Comparison of ENCODE assay signal across 9 cellular contexts in genomic region chr12:48979602-48980388, GRCh38. TPM values are rescaled to one million over a fixed set of nuclear protein-coding genes. Genes with fewer than 3 reads are reported as not detected.
DNase-seq lines count a peak whose midpoint lies in the region; ATAC-seq and TF ChIP-seq lines count a peak whose summit lies in the region.
"Had no signal": no experiment of that assay in that cellular context is flagged by ENCODE, and none has a peak within 500 bp of the region (broad histone marks: within the 10 kb centered on the region; RNA-seq: fewer than 3 reads in every experiment).

No MANE protein-coding gene starts in this region.

- H3K4me3 ChIP-seq in cardiac muscle cell, result peak overlapping the region; percentile 16
- no peak overlapping the region for H3K4me3 ChIP-seq in mesendoderm (ENCODE audit: low read length)

- no peak for TF ChIP-seq CTCF in cardiac muscle cell (IDR thresholded peaks at IDR 0.05; ENCODE audit: low read depth, low read length)
- no peak for TF ChIP-seq CTCF in type B pancreatic cell (conservative IDR thresholded peaks at IDR 0.05)

- peak overlapping the region; percentile 80 for H3K4me3 Mint-ChIP-seq in activated naive CD8-positive, alpha-beta T cell treated with anti-CD3 and anti-CD28 coated beads, Interleukin-2, amount 10 ng/mL, durations not matched to agents 7 days and 5 days
- H3K4me3 Mint-ChIP-seq in type B pancreatic cell, result peak overlapping the region; percentile 78

- no peaks in the 10 kb centered on the region for H3K9me3 ChIP-seq in cardiac muscle cell (ENCODE audit: low read depth)

- H2BK5ac ChIP-seq in mesendoderm (ENCODE audit: low read length), result no peak overlapping the region

- H3K9me3 Mint-ChIP-seq in activated naive CD8-positive, alpha-beta T cell treated with anti-CD3 and anti-CD28 coated beads, Interleukin-2, amount 10 ng/mL, durations not matched to agents 7 days and 5 days, result no peaks in the 10 kb centered on the region
- no peaks in the 10 kb centered on the region for H3K9me3 Mint-ChIP-seq in type B pancreatic cell

- H3K27me3 ChIP-seq in cardiac muscle cell (peaks cover 99% of the 10 kb centered on the region), mesendoderm (ENCODE audit: insufficient read depth, low read length, poor library complexity) (peaks cover 82% of the 10 kb centered on the region)

- no peaks in the 10 kb centered on the region for H3K79me1 ChIP-seq in mesendoderm (ENCODE audit: low read length)

- H3K4me1 ChIP-seq in cardiac muscle cell (ENCODE audit: low read depth) (peaks cover 10% of the 10 kb centered on the region), mesendoderm (ENCODE audit: control insufficient read depth, low read depth, low read length) (no peaks in the 10 kb centered on the region)

- H3K36me3 Mint-ChIP-seq in activated naive CD8-positive, alpha-beta T cell treated with anti-CD3 and anti-CD28 coated beads, Interleukin-2, amount 10 ng/mL, durations not matched to agents 7 days and 5 days, result no peaks in the 10 kb centered on the region
- no peaks in the 10 kb centered on the region for H3K36me3 Mint-ChIP-seq in type B pancreatic cell

- POLR2A ChIA-PET in activated naive CD8-positive, alpha-beta T cell treated with anti-CD3 and anti-CD28 coated beads, Interleukin-2, amount 10 ng/mL, durations not matched to agents 7 days and 5 days (lab: Charles Lee), result interaction anchor here (0.6 to 3.8 kb wide), 14 partner anchors 9 to 151 kb away, joined by 3 to 15 read pairs (median 5); partner anchors contain the start of genes ARF3, DDN, FKBP11 and RND1

- H3K18ac ChIP-seq in mesendoderm (ENCODE audit: low read length), result no peak overlapping the region

- H3K36me3 ChIP-seq in cardiac muscle cell (no peaks in the 10 kb centered on the region), mesendoderm (ENCODE audit: control insufficient read depth, insufficient read depth, low read length) (no peaks in the 10 kb centered on the region)

- H3K56ac ChIP-seq in mesendoderm (ENCODE audit: low read length), result peak overlapping the region; percentile 50

- peaks cover 76% of the 10 kb centered on the region for H3K27me3 Mint-ChIP-seq in activated naive CD8-positive, alpha-beta T cell treated with anti-CD3 and anti-CD28 coated beads, Interleukin-2, amount 10 ng/mL, durations not matched to agents 7 days and 5 days
- peaks cover 97% of the 10 kb centered on the region for H3K27me3 Mint-ChIP-seq in type B pancreatic cell

- H3K23ac ChIP-seq in mesendoderm (ENCODE audit: low read length), result peak overlapping the region; percentile 24

- no peak overlapping the region for H4K8ac ChIP-seq in mesendoderm (ENCODE audit: low read depth, low read length)

- H3K27ac ChIP-seq in cardiac muscle cell, result no peak overlapping the region
- no peak overlapping the region for H3K27ac ChIP-seq in mesendoderm (ENCODE audit: low read depth, low read length)

- H3K4me2 ChIP-seq in mesendoderm (ENCODE audit: low read length), result no peak overlapping the region

- no CpG with 5 or more reads among the region's 55 CpGs for WGBS in mesendoderm (ENCODE audit: extremely low coverage, insufficient coverage, low lambda C conversion rate)

- H3K9ac ChIP-seq in mesendoderm (ENCODE audit: low read length), result no peak overlapping the region

- H3K4me1 Mint-ChIP-seq in activated naive CD8-positive, alpha-beta T cell treated with anti-CD3 and anti-CD28 coated beads, Interleukin-2, amount 10 ng/mL, durations not matched to agents 7 days and 5 days, result peaks cover 51% of the 10 kb centered on the region
- peaks cover 8% of the 10 kb centered on the region for H3K4me1 Mint-ChIP-seq in type B pancreatic cell (ENCODE audit: unreplicated experiment)

- H2BK120ac ChIP-seq in mesendoderm (ENCODE audit: low read depth, low read length), result no peak overlapping the region

- H4K5ac ChIP-seq in mesendoderm (ENCODE audit: low read length), result no peak overlapping the region

- no peak for DNase-seq in cardiac muscle cell (ENCODE audit: low read depth in 1 of 2, low spot score in 1 of 2)
- no peak for DNase-seq in Right ventricle myocardium inferior (ENCODE audit: missing footprints)
- peak; percentile 75 for DNase-seq in activated naive CD8-positive, alpha-beta T cell treated with anti-CD3 and anti-CD28 coated beads, Interleukin-2, amount 10 ng/mL, durations not matched to agents 7 days and 5 days
- no peak for DNase-seq in mesendoderm
- no peak for DNase-seq in type B pancreatic cell (ENCODE audit: extremely low spot score, unreplicated experiment)
- DNase-seq in KG1 (lab: John Stamatoyannopoulos, UW), result no peak

- intact Hi-C loops in Right ventricle myocardium inferior (cut with DNase I), result no loop called here

- no peak overlapping the region for H3K4ac ChIP-seq in mesendoderm (ENCODE audit: low read depth, low read length)

- H2AK5ac ChIP-seq in mesendoderm (ENCODE audit: low read length), result no peak overlapping the region

- no peaks in the 10 kb centered on the region for H3K79me2 ChIP-seq in mesendoderm (ENCODE audit: control insufficient read depth, insufficient read depth, low read length)

- peak overlapping the region; percentile 83 for H3K27ac Mint-ChIP-seq in activated naive CD8-positive, alpha-beta T cell treated with anti-CD3 and anti-CD28 coated beads, Interleukin-2, amount 10 ng/mL, durations not matched to agents 7 days and 5 days
- no peak overlapping the region for H3K27ac Mint-ChIP-seq in type B pancreatic cell

- no peak overlapping the region for H2BK15ac ChIP-seq in mesendoderm (replicated peaks; ENCODE audit: low read depth)

- ATAC-seq in Right ventricle myocardium inferior (no peak), HG03097 (IDR thresholded peaks at IDR 0.05; ENCODE audit: low FRiP score, unreplicated experiment) (no peak), GM18511 (IDR thresholded peaks at IDR 0.05; ENCODE audit: unreplicated experiment) (no peak)
- peak; percentile 41 for ATAC-seq in activated naive CD8-positive, alpha-beta T cell treated with anti-CD3 and anti-CD28 coated beads, Interleukin-2, amount 10 ng/mL, durations not matched to agents 7 days and 5 days (ENCODE audit: low read depth)

RNA-seq across cellular contexts. Expression of gene WNT1, which starts 1.7 kb away (rescaled TPM):
- total RNA-seq in cardiac muscle cell (not detected in 2 replicates), Right ventricle myocardium inferior (not detected), type B pancreatic cell (ENCODE audit: low replicate concordance) (28.9 TPM in 1 of 2 replicates, not detected in the other)
- not detected in 2 replicates for polyA plus RNA-seq in cardiac muscle cell
- total RNA-seq in activated naive CD8-positive, alpha-beta T cell treated with anti-CD3 and anti-CD28 coated beads, Interleukin-2, amount 10 ng/mL, durations not matched to agents 7 days and 5 days, result 1 to 10 TPM; 1.7 to 2.0 TPM
- polyA plus RNA-seq in mesendoderm (2013, experiment 1 of 2), result not detected
- not detected for polyA plus RNA-seq in mesendoderm (2013, experiment 2 of 2)
- total RNA-seq: NCI-H460 had no signal

RNA-seq across cellular contexts. Expression of gene WNT10B, which starts 8.3 kb away (rescaled TPM):
- total RNA-seq in cardiac muscle cell, result 0.36 and 0.53 TPM in 2 replicates
- 0.45 TPM in 1 of 2 replicates, not detected in the other for polyA plus RNA-seq in cardiac muscle cell
- 0.43 TPM for total RNA-seq in Right ventricle myocardium inferior
- total RNA-seq in activated naive CD8-positive, alpha-beta T cell treated with anti-CD3 and anti-CD28 coated beads, Interleukin-2, amount 10 ng/mL, durations not matched to agents 7 days and 5 days, result 10 to 100 TPM in 1 of 2 experiments, 1 to 10 TPM in 1; 9.4 to 10.1 TPM
- polyA plus RNA-seq in mesendoderm (2013, experiment 1 of 2), result 0.11 TPM
- polyA plus RNA-seq in mesendoderm (2013, experiment 2 of 2), result 0.18 TPM
- total RNA-seq in type B pancreatic cell (ENCODE audit: low replicate concordance), result 6.2 and 6.3 TPM in 2 replicates

RNA-seq across cellular contexts. Expression of gene DDN, which starts 19.4 kb away (rescaled TPM):
- total RNA-seq in cardiac muscle cell (4.4 and 5.4 TPM in 2 replicates), Right ventricle myocardium inferior (0.49 TPM), type B pancreatic cell (ENCODE audit: low replicate concordance) (0.45 and 8.8 TPM in 2 replicates)
- 2.1 and 3.0 TPM in 2 replicates for polyA plus RNA-seq in cardiac muscle cell
- under 1 TPM; 0.20 to 0.30 TPM for total RNA-seq in activated naive CD8-positive, alpha-beta T cell treated with anti-CD3 and anti-CD28 coated beads, Interleukin-2, amount 10 ng/mL, durations not matched to agents 7 days and 5 days
- polyA plus RNA-seq in mesendoderm (2013, experiment 1 of 2), result 0.04 TPM
- polyA plus RNA-seq in mesendoderm (2013, experiment 2 of 2), result 0.06 TPM

RNA-seq across cellular contexts. Expression of gene ARF3, which starts 22.5 kb away (rescaled TPM):
- total RNA-seq in cardiac muscle cell (106 and 115 TPM in 2 replicates), Right ventricle myocardium inferior (49.6 TPM), type B pancreatic cell (ENCODE audit: low replicate concordance) (161 and 168 TPM in 2 replicates)
- polyA plus RNA-seq in cardiac muscle cell, result 102 and 120 TPM in 2 replicates
- 10 to 100 TPM; 88.0 to 96.5 TPM for total RNA-seq in activated naive CD8-positive, alpha-beta T cell treated with anti-CD3 and anti-CD28 coated beads, Interleukin-2, amount 10 ng/mL, durations not matched to agents 7 days and 5 days
- polyA plus RNA-seq in mesendoderm (2013, experiment 1 of 2), result 106 TPM
- polyA plus RNA-seq in mesendoderm (2013, experiment 2 of 2), result 110 TPM

RNA-seq across cellular contexts. Expression of gene PRKAG1, which starts 38.8 kb away (rescaled TPM):
- total RNA-seq in cardiac muscle cell (40.8 and 41.0 TPM in 2 replicates), Right ventricle myocardium inferior (93.8 TPM), type B pancreatic cell (ENCODE audit: low replicate concordance) (58.7 and 66.3 TPM in 2 replicates)
- 48.1 and 54.5 TPM in 2 replicates for polyA plus RNA-seq in cardiac muscle cell
- 10 to 100 TPM; 50.0 to 56.6 TPM for total RNA-seq in activated naive CD8-positive, alpha-beta T cell treated with anti-CD3 and anti-CD28 coated beads, Interleukin-2, amount 10 ng/mL, durations not matched to agents 7 days and 5 days
- 25.8 TPM for polyA plus RNA-seq in mesendoderm (2013, experiment 1 of 2)
- 25.6 TPM for polyA plus RNA-seq in mesendoderm (2013, experiment 2 of 2)
